Comparison of ENCODE assay signal across 9 cellular contexts in the genomic region with DNA sequence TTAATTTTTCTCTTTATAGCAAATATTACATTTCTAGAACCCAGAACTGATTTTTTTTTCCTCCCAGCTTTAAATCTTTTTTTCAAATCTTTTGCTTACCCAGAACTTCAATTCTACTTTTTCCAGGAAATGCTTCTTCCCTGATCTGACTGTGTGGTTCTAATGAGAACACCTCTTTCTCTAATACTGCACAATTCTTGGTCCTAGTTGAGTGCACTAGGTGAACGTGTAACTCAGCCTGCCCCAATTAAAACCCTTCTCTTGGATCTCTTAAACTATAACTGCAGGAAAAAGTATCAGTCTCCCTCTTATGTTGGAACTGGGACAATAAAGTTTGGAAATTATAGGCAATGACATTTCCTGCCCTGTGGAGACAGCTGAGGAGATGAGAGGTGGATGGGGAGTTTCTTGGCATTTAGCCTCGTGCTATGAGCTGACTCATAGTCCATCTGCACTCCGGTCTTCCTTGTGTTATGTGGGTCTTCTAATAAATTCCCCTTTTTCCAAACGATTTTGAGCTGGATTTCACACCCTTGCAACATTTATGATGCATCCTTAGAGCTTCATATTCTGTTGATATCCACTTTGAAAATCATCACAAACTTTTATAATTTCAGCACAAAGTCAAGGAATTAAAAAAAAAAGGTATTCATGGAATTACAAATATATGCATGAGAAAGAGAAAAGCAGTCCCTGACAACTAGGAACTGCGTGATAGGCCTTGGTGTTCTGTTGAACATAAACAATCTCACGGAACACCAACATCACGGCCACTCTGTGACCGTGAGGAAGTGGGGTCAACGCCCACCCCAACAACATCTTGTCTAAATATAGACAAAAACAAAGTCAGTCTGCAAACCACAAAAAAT. TPM values are rescaled to one million over a fixed set of nuclear protein-coding genes. Genes with fewer than 3 reads are reported as not detected.
DNase-seq lines count a peak whose midpoint lies in the region; ATAC-seq and TF ChIP-seq lines count a peak whose summit lies in the region.
"Had no signal": no experiment of that assay in that cellular context is flagged by ENCODE, and none has a peak within 500 bp of the region (broad histone marks: within the 10 kb centered on the region; RNA-seq: fewer than 3 reads in every experiment).

No MANE protein-coding gene starts in this region.

- ATAC-seq in HG02981 (IDR thresholded peaks at IDR 0.05; ENCODE audit: unreplicated experiment) (no peak), HG02763 (IDR thresholded peaks at IDR 0.05; ENCODE audit: unreplicated experiment) (no peak)

- H3K27ac Mint-ChIP-seq in Caco-2 (ENCODE audit: unreplicated experiment) = peak overlapping the region; percentile 74

- peaks cover 14% of the 10 kb centered on the region for H3K4me1 Mint-ChIP-seq in Caco-2 (ENCODE audit: low read depth, unreplicated experiment)

- H3K4me1 ChIP-seq in Caco-2 = peaks cover 15% of the 10 kb centered on the region

- TF ChIP-seq POLR2A in erythroblast (IDR thresholded peaks at IDR 0.05; ENCODE audit: low read length) = no peak

- no peak for TF ChIP-seq CTCF in Caco-2 (IDR thresholded peaks at IDR 0.05; ENCODE audit: insufficient read depth in 1 of 2, low read depth in 1 of 2, low read length in 1 of 2, severe bottlenecking in 1 of 2, unreplicated experiment in 1 of 2)

- CTCF ChIA-PET in Caco-2 (lab: Charles Lee) = no interaction called here

- no peak overlapping the region for H3K4me3 Mint-ChIP-seq in Caco-2 (ENCODE audit: unreplicated experiment)

- no peaks in the 10 kb centered on the region for H3K36me3 Mint-ChIP-seq in Caco-2 (ENCODE audit: insufficient read depth, unreplicated experiment)

- H3K27me3 ChIP-seq in Caco-2 (replicated peaks; ENCODE audit: control insufficient read depth, insufficient read depth, low read length) = no peaks in the 10 kb centered on the region

- POLR2A ChIA-PET in Caco-2 (lab: Charles Lee) = no interaction called here

- H3K9me3 ChIP-seq in Caco-2 = no peaks in the 10 kb centered on the region

- H3K9me3 Mint-ChIP-seq in Caco-2 (ENCODE audit: unreplicated experiment) = no peaks in the 10 kb centered on the region

- no TSS peak for BruUV-seq in Caco-2 (replicated peaks; lab: Mats Ljungman, UMichigan)

- no peaks in the 10 kb centered on the region for H3K36me3 ChIP-seq in Caco-2 (ENCODE audit: control insufficient read depth, insufficient read depth, low read length)

- DNase-seq in Caco-2 (no peak), NCI-H226 (peak; percentile 75), dermis blood vessel endothelial cell (peak; percentile 88), myocyte (ENCODE audit: low read depth) (peak; percentile 95), erythroblast (lab: John Stamatoyannopoulos, UW) (no peak)
- no peak for DNase-seq in central memory CD4-positive, alpha-beta T cell
- DNase-seq: activated CD4-positive, alpha-beta T cell treated with anti-CD3 and anti-CD28 coated beads for 48 hours had no signal

- intact Hi-C loops in Caco-2 (cut with micrococcal nuclease; ENCODE audit: unreplicated experiment) = loop anchor here (1.0 kb wide), 1 partner anchor 191 kb away; no protein-coding TSS in a partner anchor

- H3K4me3 ChIP-seq in Caco-2 (ENCODE audit: low read depth, low read length) = no peak overlapping the region

- H3K27me3 Mint-ChIP-seq in Caco-2 (ENCODE audit: insufficient read depth, unreplicated experiment) = no peaks in the 10 kb centered on the region

RNA-seq across cellular contexts. Expression of a gene that starts 52.4 kb away (rescaled TPM):
- total RNA-seq in Caco-2 (2022) (10.4 and 11.4 TPM in 2 replicates), dermis blood vessel endothelial cell (2.9 and 10.8 TPM in 2 replicates), myocyte (12.4 and 26.3 TPM in 2 replicates)
- polyA plus RNA-seq in myocyte (2012) = 7.0 TPM

Comparison
In these comparisons a context has a peak if more than half of its experiments do, and no peak if none do; other contexts are left out.
1. DNase-seq: peak in NCI-H226 (single experiment), dermis blood vessel endothelial cell (single experiment) and myocyte (single experiment); none in Caco-2 (0 of 2), central memory CD4-positive, alpha-beta T cell (single experiment) and erythroblast (0 of 2).